ENCODE assay signal across 31 cellular contexts in genomic region chr17:33324741-33325140, GRCh38. TPM values are rescaled to one million over a fixed set of nuclear protein-coding genes. Genes with fewer than 3 reads are reported as not detected.
"Had no signal": no experiment of that assay in that cellular context is flagged by ENCODE, and none has a peak within 500 bp of the region (broad histone marks: within the 10 kb centered on the region; RNA-seq: fewer than 3 reads in every experiment).

No MANE protein-coding gene starts in this region.

- H3K27ac Mint-ChIP-seq: dendritic cell treated with granulocyte-macrophage colony-stimulating factor and Interleukin-4, amounts not matched to agents 40 ng/mL and 50 ng/mL, for 4 days; effector memory CD8-positive, alpha-beta T cell; endodermal cell; memory B cell; naive B cell had no signal

- H3K27me3 Mint-ChIP-seq: dendritic cell treated with granulocyte-macrophage colony-stimulating factor and Interleukin-4, amounts not matched to agents 40 ng/mL and 50 ng/mL, for 4 days had no signal

- H3K4me3 ChIP-seq: colonic mucosa, esophagus squamous epithelium, gastrocnemius medialis, heart right ventricle, left lung, lower lobe of right lung, mucosa of descending colon had no signal

- H3K4me3 Mint-ChIP-seq: dendritic cell treated with granulocyte-macrophage colony-stimulating factor and Interleukin-4, amounts not matched to agents 40 ng/mL and 50 ng/mL, for 4 days; effector memory CD8-positive, alpha-beta T cell; endodermal cell; memory B cell; naive B cell had no signal

- H3K36me3 ChIP-seq: colonic mucosa, esophagus squamous epithelium, gastrocnemius medialis, heart right ventricle, left lung, lower lobe of right lung had no signal

- H3K4me1 ChIP-seq: colonic mucosa, esophagus squamous epithelium, gastrocnemius medialis, heart right ventricle, left lung, lower lobe of right lung had no signal

- H3K4me1 Mint-ChIP-seq: endodermal cell, memory B cell, naive B cell had no signal

- FAIRE-seq: endometrium, islet of Langerhans, keratinocyte had no signal

- DNase-seq: colonic mucosa; cortex of kidney; effector CD8-positive, alpha-beta T cell; effector memory CD8-positive, alpha-beta T cell; endodermal cell; erythroblast; esophagus squamous epithelium; foreskin fibroblast; foreskin melanocyte; gastrocnemius medialis; glutamatergic neuron; heart right ventricle; hippocampal formation; left cardiac atrium; left lung; left ventricle myocardium superior; lower lobe of right lung; mesendoderm; mucosa of descending colon; naive B cell had no signal

- H3K9me3 ChIP-seq: colonic mucosa, esophagus squamous epithelium, gastrocnemius medialis, heart right ventricle, left lung, lower lobe of right lung, mucosa of descending colon had no signal

- H3K36me3 Mint-ChIP-seq: memory B cell, naive B cell had no signal

- H3K9me3 Mint-ChIP-seq: dendritic cell treated with granulocyte-macrophage colony-stimulating factor and Interleukin-4, amounts not matched to agents 40 ng/mL and 50 ng/mL, for 4 days; endodermal cell had no signal

- H3K27ac ChIP-seq: colonic mucosa, epithelial cell of prostate, esophagus squamous epithelium, gastrocnemius medialis, heart right ventricle, left lung, lower lobe of right lung had no signal

RNA-seq across cellular contexts. Expression of gene ASIC2, which starts 31.6 kb away (rescaled TPM):
- total RNA-seq: chondrocyte, dermis microvascular lymphatic vessel endothelial cell, esophagus mucosa, gastrocnemius medialis, glomerular endothelial cell, heart right ventricle, left ventricle myocardium superior, lower lobe of right lung, lung microvascular endothelial cell had no signal
